ENCODE assay signal across 11 cellular contexts in the genomic region with DNA sequence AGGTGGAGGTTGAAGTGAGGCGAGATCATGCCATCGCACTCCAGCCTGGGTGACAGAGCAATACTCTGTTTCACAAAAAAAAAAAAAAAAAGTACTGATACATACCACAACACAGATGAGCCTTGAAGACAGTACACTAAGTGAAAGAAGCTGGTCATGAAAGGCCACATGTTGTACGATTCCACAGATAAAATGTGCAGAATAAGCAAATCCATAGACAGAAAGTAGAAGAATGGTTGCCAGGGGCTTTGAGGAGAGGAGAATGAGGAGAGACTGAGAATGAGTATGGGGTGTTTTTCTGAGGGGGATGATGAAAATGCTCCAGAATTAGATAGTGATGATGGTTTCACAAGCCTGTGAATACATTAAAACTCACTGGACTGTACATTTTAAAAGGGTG.
"Had no signal": no experiment of that assay in that cellular context is flagged by ENCODE, and none has a peak within 500 bp of the region (broad histone marks: within the 10 kb centered on the region; RNA-seq: fewer than 3 reads in every experiment).

No MANE protein-coding gene starts in this region.

- H3K9ac ChIP-seq: GM23248 had no signal

- DNase-seq: GM23248, GOT3, H7, H9, HCEC 1CT, HFFc6 had no signal

- ATAC-seq: GM23338, HCT116 had no signal

- H3K9me3 ChIP-seq: HAP-1 had no signal

- H3K4me3 ChIP-seq: GM23248, GM23338, HAP-1 had no signal

- H3K36me3 ChIP-seq: HAP-1 had no signal

- H2AFZ ChIP-seq: GM23248, GM23338 had no signal

- H3K4me2 ChIP-seq: GM23338 had no signal

- H3K27ac ChIP-seq: GM23248 had no signal

- FAIRE-seq: H1, H54 had no signal

- H3K4me1 ChIP-seq: HAP-1 had no signal
